Comparison of ENCODE assay signal across 25 cellular contexts in genomic region chr7:159158888-159159405, GRCh38. TPM values are rescaled to one million over a fixed set of nuclear protein-coding genes. Genes with fewer than 3 reads are reported as not detected.
A peak's percentile ranks its signal among the peaks of the same experiment; 100 is the strongest.
DNase-seq lines count a peak whose midpoint lies in the region; ATAC-seq, FAIRE-seq and TF ChIP-seq lines count a peak whose summit lies in the region.
"Had no signal": no experiment of that assay in that cellular context is flagged by ENCODE, and none has a peak within 500 bp of the region (broad histone marks: within the 10 kb centered on the region; RNA-seq: fewer than 3 reads in every experiment).

No MANE protein-coding gene starts in this region.

- H2AFZ ChIP-seq in HepG2 (ENCODE audit: low read length), result no peak overlapping the region
- H2AFZ ChIP-seq in Karpas-422 (ENCODE audit: low read length), result no peak overlapping the region

- ATAC-seq in HepG2 (no peak), right lobe of liver (no peak), HG03039 (IDR thresholded peaks at IDR 0.05; ENCODE audit: unreplicated experiment) (no peak)
- ATAC-seq: CD8-positive, alpha-beta T cell had no signal

- no peak overlapping the region for H3K27ac ChIP-seq in HepG2 (ENCODE audit: extremely low read length, insufficient read depth, low read length)
- no peak overlapping the region for H3K27ac ChIP-seq in right lobe of liver
- no peak overlapping the region for H3K27ac ChIP-seq in Karpas-422 (ENCODE audit: low read length)
- H3K27ac ChIP-seq in right atrium auricular region, result no peak overlapping the region
- H3K27ac ChIP-seq: A549, C4-2B had no signal

- TF ChIP-seq POLR2A in HepG2 (IDR thresholded peaks at IDR 0.05; ENCODE audit: insufficient read depth in 1 of 2, low read depth in 2 of 2, low read length in 2 of 2) (no peak), right lobe of liver (IDR thresholded peaks at IDR 0.05) (no peak)

- no peaks in the 10 kb centered on the region for H3K36me3 ChIP-seq in HepG2 (replicated peaks in 1 of 2; ENCODE audit: control insufficient read depth in 1 of 2, insufficient read depth in 2 of 2, low read length in 2 of 2)
- H3K36me3 ChIP-seq in right lobe of liver, result no peaks in the 10 kb centered on the region
- H3K36me3 ChIP-seq in Karpas-422 (ENCODE audit: insufficient read depth, low read length), result no peaks in the 10 kb centered on the region
- no peaks in the 10 kb centered on the region for H3K36me3 ChIP-seq in right atrium auricular region

- no peaks in the 10 kb centered on the region for H4K20me1 ChIP-seq in HepG2 (ENCODE audit: insufficient read depth, low read length)
- H4K20me1 ChIP-seq in Karpas-422 (ENCODE audit: insufficient read depth, low read depth, low read length), result no peaks in the 10 kb centered on the region

- H3K4me1 ChIP-seq in HepG2 (ENCODE audit: insufficient read depth, low read length), result peaks cover 27% of the 10 kb centered on the region
- H3K4me1 ChIP-seq in right lobe of liver, result no peaks in the 10 kb centered on the region
- no peaks in the 10 kb centered on the region for H3K4me1 ChIP-seq in Karpas-422 (ENCODE audit: low read length)
- H3K4me1 ChIP-seq in right atrium auricular region, result no peaks in the 10 kb centered on the region
- H3K4me1 ChIP-seq: A549, Caco-2 had no signal

- no peaks in the 10 kb centered on the region for H3K79me2 ChIP-seq in HepG2 (ENCODE audit: insufficient read depth, low read length)
- H3K79me2 ChIP-seq in Karpas-422 (ENCODE audit: low read length), result no peaks in the 10 kb centered on the region

- H3K9me2 ChIP-seq in Karpas-422 (replicated peaks; ENCODE audit: insufficient read depth, low read length), result no peaks in the 10 kb centered on the region

- POLR2A ChIA-PET in HepG2 (lab: Yijun Ruan, JAX), result no interaction called here

- H3K4me2 ChIP-seq in HepG2 (ENCODE audit: low read depth, low read length), result no peak overlapping the region
- H3K4me2 ChIP-seq in Karpas-422 (ENCODE audit: low read depth, low read length, poor library complexity, severe bottlenecking), result no peak overlapping the region
- H3K4me2 ChIP-seq: A549 had no signal

- CTCF ChIA-PET in HepG2 (lab: Yijun Ruan, JAX; ENCODE audit: low intra/inter-chr PET ratio, low total read pairs), result no interaction called here

- 51% methylated on average over 10 of the region's 14 CpGs for WGBS in HepG2 (ENCODE audit: low lambda C conversion rate)
- 37% methylated on average over 7 of the region's 14 CpGs for WGBS in right lobe of liver (ENCODE audit: insufficient coverage, low coverage, low lambda C conversion rate, missing lambda C conversion rate)

- FAIRE-seq in HepG2 (lab: Jason Lieb, UNC), result no peak
- FAIRE-seq: A549, GM12892, HTR-8/SVneo, RCC 7860 had no signal

- no peak for DNase-seq in HepG2 (ENCODE audit: low spot score)
- no peak for DNase-seq in right lobe of liver
- peak; percentile 23 for DNase-seq in Karpas-422
- DNase-seq in RPMI8226, result peak; percentile 30
- no peak for DNase-seq in NCI-H187 treated with DMSO at 0.1 percent for 48 hours (lab: John Stamatoyannopoulos, UW)
- DNase-seq in right atrium auricular region (ENCODE audit: low spot score), result no peak
- DNase-seq: AML-193; Caco-2; CD8-positive, alpha-beta T cell; DMS79 treated with DMSO at 0.1 percent for 48 hours; KG1; NCI-H1048; NCI-H1417 treated with DMSO at 0.1 percent for 48 hours; NCI-H1694 treated with DMSO at 0.1 percent for 48 hours; NCI-H2081 treated with DMSO at 0.1 percent for 48 hours; NCI-H345; NCI-H510A treated with DMSO at 0.1 percent for 48 hours; NCI-H774; T-helper 2 cell had no signal

- no peak overlapping the region for H3K4me3 ChIP-seq in HepG2 (replicated peaks in 1 of 3; ENCODE audit: insufficient read depth in 1 of 3, low read depth in 2 of 3, low read length in 3 of 3)
- H3K4me3 ChIP-seq in right lobe of liver, result no peak overlapping the region
- H3K4me3 ChIP-seq in Karpas-422 (ENCODE audit: low read length), result no peak overlapping the region
- no peak overlapping the region for H3K4me3 ChIP-seq in right atrium auricular region
- H3K4me3 ChIP-seq: A549 had no signal

- TF ChIP-seq CTCF in HepG2 (CRISPR knock-in tag; IDR thresholded peaks at IDR 0.05), result no peak
- no peak for TF ChIP-seq CTCF in right lobe of liver (IDR thresholded peaks at IDR 0.05)
- no peak for TF ChIP-seq CTCF in right atrium auricular region (IDR thresholded peaks at IDR 0.05)

- TF ChIP-seq RAD21 in HepG2 (CRISPR knock-in tag; IDR thresholded peaks at IDR 0.05), result no peak

- no TSS peak for BruUV-seq in HepG2 (replicated peaks; lab: Mats Ljungman, UMichigan)

- peaks cover 2 to 33% of the 10 kb centered on the region in 2 experiments; a peak in 4 of 5 replicates for H3K27me3 ChIP-seq in HepG2 (ENCODE audit: control insufficient read depth in 1 of 2, insufficient read depth in 2 of 2, low read length in 2 of 2)
- no peaks in the 10 kb centered on the region for H3K27me3 ChIP-seq in right lobe of liver
- H3K27me3 ChIP-seq in Karpas-422 (ENCODE audit: low read length), result no peaks in the 10 kb centered on the region
- H3K27me3 ChIP-seq in right atrium auricular region, result no peaks in the 10 kb centered on the region

- intact Hi-C loops in HepG2 (cut with micrococcal nuclease; ENCODE audit: unreplicated experiment), result no loop called here
- intact Hi-C loops in right lobe of liver (cut with DNase I), result no loop called here

- in situ Hi-C loops in HepG2 (cut with HindIII; ENCODE audit: extremely low pct_ligation_motif_present, low pct_unique_long_range_greater_than_20kb), result no loop called here

- H3K9me3 ChIP-seq in HepG2 (ENCODE audit: low read length) (no peaks in the 10 kb centered on the region), right lobe of liver (no peaks in the 10 kb centered on the region), Karpas-422 (ENCODE audit: low read length) (no peaks in the 10 kb centered on the region), right atrium auricular region (no peaks in the 10 kb centered on the region)
- H3K9me3 ChIP-seq: A549, Caco-2 had no signal

- H3K9ac ChIP-seq in HepG2 (ENCODE audit: insufficient read depth, low read depth, low read length) (no peak overlapping the region), Karpas-422 (ENCODE audit: low read length) (no peak overlapping the region)

- TF ChIP-seq EP300 in HepG2 (IDR thresholded peaks at IDR 0.05; ENCODE audit: low read depth in 2 of 2, low read length in 2 of 2) (no peak), HepG2 (CRISPR knock-in tag; IDR thresholded peaks at IDR 0.05; ENCODE audit: borderline replicate concordance) (no peak)

TF ChIP-seq in HepG2, 621 proteins besides CTCF, POLR2A, EP300 and RAD21:
- TF ChIP-seq FIP1L1 (IDR thresholded peaks at IDR 0.05; ENCODE audit: borderline replicate concordance, insufficient read depth, low read depth, low read length) (no peak), MNT (IDR thresholded peaks at IDR 0.05) (peak; percentile 97)

RNA-seq across cellular contexts. Expression of gene VIPR2, which starts 14.3 kb away (rescaled TPM):
- total RNA-seq in HepG2 (2016; rRNA removed; fragmentation: Illumina TruSeq; extraction: Trizol) (not detected in 2 replicates), right lobe of liver (under 1 TPM in 4 of 6 experiments, not detected in 2; 0.15 to 0.51 (median 0.26) TPM), right atrium auricular region (10 to 100 TPM in 1 of 2 donors, 1 to 10 TPM in 1; 3.8 to 13.4 TPM)
- not detected in 2 replicates for total RNA-seq in HepG2 (2016; cell fraction: cytosol; rRNA removed; fragmentation: Illumina TruSeq; extraction: Trizol; ENCODE audit: low read depth)
- not detected in 2 replicates for total RNA-seq in HepG2 (2016; cell fraction: insoluble cytoplasmic fraction; rRNA removed; fragmentation: Illumina TruSeq; extraction: Trizol)
- not detected in 2 replicates for total RNA-seq in HepG2 (2016; cell fraction: membrane; rRNA removed; fragmentation: Illumina TruSeq; extraction: Trizol)
- not detected in 2 replicates for total RNA-seq in HepG2 (2016; cell fraction: nucleus; rRNA removed; fragmentation: Illumina TruSeq; extraction: Trizol)
- polyA plus RNA-seq in HepG2 (2011; rRNA removed), result not detected in 2 replicates
- polyA plus RNA-seq in HepG2 (2011; cell fraction: cytosol; rRNA removed), result not detected in 2 replicates
- polyA plus RNA-seq in HepG2 (2011; cell fraction: nucleus; rRNA removed), result not detected in 2 replicates
- not detected in 2 replicates for polyA plus RNA-seq in HepG2 (2012)
- polyA plus RNA-seq in HepG2 (2016; cell fraction: cytosol; fragmentation: Illumina TruSeq; extraction: Trizol; ENCODE audit: low read depth), result not detected in 2 replicates
- not detected in 2 replicates for polyA plus RNA-seq in HepG2 (2016; cell fraction: insoluble cytoplasmic fraction; fragmentation: Illumina TruSeq; extraction: Trizol; ENCODE audit: low read depth)
- polyA plus RNA-seq in HepG2 (2016; cell fraction: membrane; fragmentation: Illumina TruSeq; extraction: Trizol; ENCODE audit: low read depth), result not detected in 2 replicates
- polyA plus RNA-seq in HepG2 (2016; cell fraction: nucleus; fragmentation: Illumina TruSeq; extraction: Trizol; ENCODE audit: insufficient read depth, low read depth), result not detected in 2 replicates
- polyA minus RNA-seq in HepG2 (2011; rRNA and poly(A)+ RNA removed; ENCODE audit: low replicate concordance), result 19.5 TPM in 1 of 2 replicates, not detected in the other
- not detected in 2 replicates for polyA minus RNA-seq in HepG2 (2011; cell fraction: cytosol; rRNA and poly(A)+ RNA removed)
- polyA minus RNA-seq in HepG2 (2011; cell fraction: nucleus; rRNA and poly(A)+ RNA removed), result 0.13 TPM in 1 of 2 replicates, not detected in the other
- not detected in 2 replicates for total RNA-seq in Karpas-422 (2014; rRNA removed; shearing (Covaris generic); ENCODE audit: low replicate concordance)
- total RNA-seq: Caco-2 had no signal
- polyA plus RNA-seq: A549 had no signal

Comparison
In these comparisons a context has a peak if more than half of its experiments do, and no peak if none do; other contexts are left out.
1. DNase-seq: peak in Karpas-422 (single experiment) and RPMI8226 (single experiment); none in HepG2 (single experiment), right lobe of liver (0 of 3), NCI-H187 treated with DMSO at 0.1 percent for 48 hours (single experiment) and right atrium auricular region (single experiment).